9 cellular contexts compared by ENCODE assay signal in the genomic region with DNA sequence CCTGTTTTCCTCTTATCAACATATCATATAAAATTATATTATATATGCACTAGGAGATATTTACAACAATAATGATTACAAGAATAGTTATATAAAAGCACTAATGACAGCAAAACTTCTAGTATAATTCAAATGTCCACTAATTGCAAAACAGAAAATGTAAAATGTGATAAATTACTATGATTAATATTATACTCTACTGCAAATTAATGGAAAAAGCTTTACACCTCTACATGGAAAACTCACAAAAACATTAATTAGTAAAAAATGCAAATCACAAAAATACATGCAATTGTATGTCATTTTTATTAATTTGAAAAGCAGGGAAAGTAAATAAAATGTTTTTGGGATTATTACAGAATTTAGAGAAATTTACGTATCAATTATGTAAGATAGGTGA.
"Had no signal": no experiment of that assay in that cellular context is flagged by ENCODE, and none has a peak within 500 bp of the region (broad histone marks: within the 10 kb centered on the region; RNA-seq: fewer than 3 reads in every experiment).

No MANE protein-coding gene starts in this region.

- H3K27ac ChIP-seq: HL-60, KMS-11 had no signal

- FAIRE-seq: HepG2, HTR-8/SVneo had no signal

- ATAC-seq: HepG2 had no signal

- H3K4me2 ChIP-seq: KMS-11 had no signal

- H3K9ac ChIP-seq: KMS-11 had no signal

- DNase-seq: IMR-90, Karpas-422, Kasumi-1, KBM-7, KG1 had no signal
